In genomic region chr10:76631054-76631453, GRCh38 we compare ENCODE assay signal across 7 cellular contexts.
"Had no signal": no experiment of that assay in that cellular context is flagged by ENCODE, and none has a peak within 500 bp of the region (broad histone marks: within the 10 kb centered on the region; RNA-seq: fewer than 3 reads in every experiment).

No MANE protein-coding gene starts in this region.

- H3K9me3 ChIP-seq: HAP-1 had no signal

- H3K4me1 ChIP-seq: HAP-1 had no signal

- H2AFZ ChIP-seq: GM23248 had no signal

- H3K4me3 Mint-ChIP-seq: HFFc6 had no signal

- H3K36me3 ChIP-seq: HAP-1 had no signal

- H3K4me3 ChIP-seq: GM23248, HAP-1 had no signal

- DNase-seq: GM23248, GOT3, H7, HFFc6, IMR-90 had no signal

- H3K9ac ChIP-seq: GM23248 had no signal

- H3K27ac ChIP-seq: GM23248 had no signal

- H3K27ac Mint-ChIP-seq: HFFc6 had no signal

- H3K9me3 Mint-ChIP-seq: HFFc6 had no signal

- ATAC-seq: HCT116 had no signal
